2 cellular contexts compared by ENCODE assay signal in genomic region chr11:75312346-75312745, GRCh38.
TF ChIP-seq lines count a peak whose summit lies in the region.

No MANE protein-coding gene starts in this region.

TF ChIP-seq in liver, 16 proteins besides CTCF, POLR2A, EP300 and RAD21 (continued from another document):
- TF ChIP-seq REST (IDR thresholded peaks at IDR 0.05) (no peak), SP1 (IDR thresholded peaks at IDR 0.05) (no peak), YY1 (IDR thresholded peaks at IDR 0.05) (no peak), ATF3 (IDR thresholded peaks at IDR 0.05) (no peak), GABPA (IDR thresholded peaks at IDR 0.05 in 1 of 2, conservative IDR thresholded peaks at IDR 0.05 in 1 of 2) (no peak)

TF ChIP-seq in HepG2, 621 proteins besides CTCF, POLR2A, EP300 and RAD21:
- no peak for TF ChIP-seq HMGXB3 (CRISPR knock-in tag; IDR thresholded peaks at IDR 0.05; ENCODE audit: borderline replicate concordance)
- TF ChIP-seq ZNF318 (CRISPR knock-in tag; IDR thresholded peaks at IDR 0.05) = no peak
- TF ChIP-seq TSC22D2 (CRISPR knock-in tag; IDR thresholded peaks at IDR 0.05; ENCODE audit: borderline replicate concordance) = no peak
- no peak for TF ChIP-seq ZNF317 (CRISPR knock-in tag; IDR thresholded peaks at IDR 0.05)
- TF ChIP-seq ELF1 (CRISPR knock-in tag; IDR thresholded peaks at IDR 0.05) = no peak
- no peak for TF ChIP-seq HMG20B (CRISPR knock-in tag; conservative IDR thresholded peaks at IDR 0.05)
- TF ChIP-seq ZNF766 (CRISPR knock-in tag; IDR thresholded peaks at IDR 0.05; ENCODE audit: borderline replicate concordance) = no peak
